17 cellular contexts compared by ENCODE assay signal in genomic region chr6:46367365-46367764, GRCh38.
"Had no signal": no experiment of that assay in that cellular context is flagged by ENCODE, and none has a peak within 500 bp of the region (broad histone marks: within the 10 kb centered on the region; RNA-seq: fewer than 3 reads in every experiment).

No MANE protein-coding gene starts in this region.

- DNase-seq: activated CD4-positive, alpha-beta memory T cell treated with anti-CD3 and anti-CD28 coated beads, Interleukin-2, amount 10 ng/mL, durations not matched to agents 7 days and 5 days; activated effector memory CD4-positive, alpha-beta T cell treated with Interleukin-2 at 50 U/mL for 16 hours; activated naive CD4-positive, alpha-beta T cell treated with anti-CD3 and anti-CD28 coated beads, Interleukin-2, amount 50 U/mL, for 16 hours; activated T-cell treated with anti-CD3 and anti-CD28 coated beads, Interleukin-2, amount 50 U/mL, for 24 hours; gastrocnemius medialis; heart right ventricle; left cardiac atrium; midbrain; psoas muscle; sigmoid colon; stimulated activated CD4-positive, alpha-beta T cell treated with anti-CD3 and anti-CD28 coated beads, Interleukin-1b, Interleukin-23, amount 100 ng/mL, for 48 hours; stomach; WERI-Rb-1 had no signal

- H3K9me3 ChIP-seq: gastrocnemius medialis, heart right ventricle, psoas muscle, sigmoid colon, stomach, thoracic aorta had no signal

- H3K9me3 Mint-ChIP-seq: activated CD4-positive, alpha-beta memory T cell treated with anti-CD3 and anti-CD28 coated beads, Interleukin-2, amount 10 ng/mL, durations not matched to agents 7 days and 5 days; activated T-cell treated with anti-CD3 and anti-CD28 coated beads, Interleukin-2, amount 50 U/mL, for 24 hours; neural progenitor cell had no signal

- H3K36me3 Mint-ChIP-seq: neural progenitor cell had no signal

- H3K36me3 ChIP-seq: gastrocnemius medialis, heart right ventricle, neural progenitor cell, sigmoid colon, stomach, thoracic aorta, WERI-Rb-1 had no signal

- H3K4me1 Mint-ChIP-seq: activated CD4-positive, alpha-beta memory T cell treated with anti-CD3 and anti-CD28 coated beads, Interleukin-2, amount 10 ng/mL, durations not matched to agents 7 days and 5 days; neural progenitor cell had no signal

- H3K27me3 ChIP-seq: gastrocnemius medialis, heart right ventricle, neural progenitor cell, sigmoid colon, stomach had no signal

- ATAC-seq: gastrocnemius medialis, left cardiac atrium, psoas muscle had no signal

- H3K27ac ChIP-seq: epithelial cell of prostate, gastrocnemius medialis, neural progenitor cell, psoas muscle, sigmoid colon, stomach, thoracic aorta, WERI-Rb-1 had no signal

- H3K4me3 Mint-ChIP-seq: activated CD4-positive, alpha-beta memory T cell treated with anti-CD3 and anti-CD28 coated beads, Interleukin-2, amount 10 ng/mL, durations not matched to agents 7 days and 5 days; activated T-cell treated with anti-CD3 and anti-CD28 coated beads, Interleukin-2, amount 50 U/mL, for 24 hours; neural progenitor cell had no signal

- H3K4me2 ChIP-seq: neural progenitor cell had no signal

- H3K4me3 ChIP-seq: gastrocnemius medialis, heart right ventricle, lung, neural progenitor cell, psoas muscle, sigmoid colon, stomach, thoracic aorta had no signal

- H3K4me1 ChIP-seq: neural progenitor cell had no signal
